ENCODE assay signal across 1 cellular context in genomic region chr11:70079691-70080090, GRCh38.
TF ChIP-seq lines count a peak whose summit lies in the region.

No MANE protein-coding gene starts in this region.

TF ChIP-seq in HepG2, 621 proteins besides CTCF, POLR2A, EP300 and RAD21 (continued from another document):
- TF ChIP-seq DZIP1 (CRISPR knock-in tag; IDR thresholded peaks at IDR 0.05) (no peak), ZNF670 (CRISPR knock-in tag; IDR thresholded peaks at IDR 0.05; ENCODE audit: borderline replicate concordance) (no peak), PAF1 (CRISPR knock-in tag; IDR thresholded peaks at IDR 0.05) (no peak), ETV6 (CRISPR knock-in tag; conservative IDR thresholded peaks at IDR 0.05) (no peak), ZFY (CRISPR knock-in tag; IDR thresholded peaks at IDR 0.05) (no peak), CEBPZ (IDR thresholded peaks at IDR 0.05; ENCODE audit: low read length) (no peak), GLMP (CRISPR knock-in tag; IDR thresholded peaks at IDR 0.05; ENCODE audit: borderline replicate concordance) (no peak), ZMYM4 (CRISPR knock-in tag; IDR thresholded peaks at IDR 0.05) (no peak), RFX5 (IDR thresholded peaks at IDR 0.05; ENCODE audit: low read depth, low read length) (no peak), MIER3 (CRISPR knock-in tag; IDR thresholded peaks at IDR 0.05; ENCODE audit: borderline replicate concordance) (no peak), RFX1 (IDR thresholded peaks at IDR 0.05) (no peak)
TF ChIP-seq in HepG2: peak in this region for 0.
